1 cellular context compared by ENCODE assay signal in the genomic region with DNA sequence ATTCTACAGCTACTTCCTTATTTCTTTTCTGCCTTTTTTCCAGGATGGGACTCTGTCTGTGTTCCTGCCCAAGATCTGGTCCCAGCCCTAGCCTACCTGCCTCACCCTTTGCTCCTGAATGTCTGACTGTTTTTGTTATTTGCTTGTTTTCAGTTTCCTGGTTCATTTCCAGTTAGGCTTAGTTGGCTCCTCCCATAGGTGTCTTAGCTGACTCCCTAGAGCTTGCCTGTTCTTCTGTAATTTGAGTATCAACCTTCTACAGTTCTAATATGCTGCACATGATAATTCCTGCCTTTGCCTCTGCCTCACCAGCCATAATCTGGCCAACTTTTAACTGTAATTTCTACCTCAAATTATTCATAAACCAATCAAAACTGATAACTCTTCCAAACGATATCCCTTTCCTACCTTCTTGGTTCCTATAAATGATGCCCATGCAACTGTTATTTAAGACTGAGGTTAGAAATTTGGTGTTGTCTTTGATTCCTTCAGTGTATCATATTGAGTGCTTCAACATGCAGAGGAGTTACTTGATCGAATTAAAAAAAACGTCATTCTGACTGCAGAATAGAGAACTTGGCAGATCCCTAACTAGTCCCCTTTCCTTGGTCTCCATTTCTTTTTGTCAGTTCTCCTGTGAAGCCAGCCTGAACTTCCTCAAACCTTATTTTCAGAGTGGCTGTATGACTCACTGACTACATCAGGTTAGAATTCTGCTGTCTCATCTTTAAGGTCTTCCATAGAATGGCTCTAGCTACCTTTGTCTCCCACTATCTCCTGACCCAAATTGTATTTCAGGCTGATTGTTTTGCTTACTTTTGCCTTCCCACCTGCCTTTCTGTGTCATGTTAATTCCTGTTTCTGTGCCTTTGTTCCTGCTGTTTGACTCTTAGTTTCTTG.
TF ChIP-seq lines count a peak whose summit lies in the region.

No MANE protein-coding gene starts in this region.

TF ChIP-seq in GM23338, 12 proteins besides CTCF, POLR2A, EP300 and RAD21 (continued from another document):
- no peak for TF ChIP-seq ZNF462 (CRISPR knock-in tag; IDR thresholded peaks at IDR 0.05)
TF ChIP-seq in GM23338: peak in this region for 0.
